In genomic region chr18:51655327-51655698, GRCh38 we compare ENCODE assay signal across 11 cellular contexts.
DNase-seq lines count a peak whose midpoint lies in the region; ATAC-seq and TF ChIP-seq lines count a peak whose summit lies in the region.
"Had no signal": no experiment of that assay in that cellular context is flagged by ENCODE, and none has a peak within 500 bp of the region (broad histone marks: within the 10 kb centered on the region; RNA-seq: fewer than 3 reads in every experiment).

No MANE protein-coding gene starts in this region.

- H3K36me3 ChIP-seq in OCI-LY7 (ENCODE audit: insufficient read depth, low read length), result no peaks in the 10 kb centered on the region
- H3K36me3 ChIP-seq: heart left ventricle had no signal

- no peak for TF ChIP-seq CTCF in OCI-LY7 (conservative IDR thresholded peaks at IDR 0.05; ENCODE audit: low read length)

- H2AFZ ChIP-seq in OCI-LY7 (ENCODE audit: low read length), result no peak overlapping the region

- no peak for DNase-seq in DMS153 treated with DMSO at 0.1 percent for 48 hours (lab: John Stamatoyannopoulos, UW; ENCODE audit: unreplicated experiment)
- no peak for DNase-seq in OCI-LY7 (ENCODE audit: low spot score)
- DNase-seq in T-cell, result no peak
- DNase-seq in NCI-H446 treated with DMSO at 0.1 percent for 48 hours (lab: John Stamatoyannopoulos, UW), result no peak
- DNase-seq: heart left ventricle had no signal

- peak; percentile 96 for ATAC-seq in GM18517 (IDR thresholded peaks at IDR 0.05; ENCODE audit: unreplicated experiment)
- peak; percentile 68 for ATAC-seq in GM21423 (IDR thresholded peaks at IDR 0.05; ENCODE audit: unreplicated experiment)
- peak; percentile 91 for ATAC-seq in HG03159 (IDR thresholded peaks at IDR 0.05; ENCODE audit: unreplicated experiment)
- ATAC-seq in activated T-helper 17 cell treated with anti-CD3 and anti-CD28 coated beads, Interleukin-2, amount 50 U/mL, for 72 hours (replicated peaks), result peak; percentile 82
- ATAC-seq in T-cell (replicated peaks in 1 of 4), result no peak
- ATAC-seq: heart left ventricle, Panc1 had no signal

- no peaks in the 10 kb centered on the region for H3K36me3 Mint-ChIP-seq in activated T-helper 17 cell treated with anti-CD3 and anti-CD28 coated beads, Interleukin-2, amount 50 U/mL, for 72 hours (ENCODE audit: low read depth)
- no peaks in the 10 kb centered on the region for H3K36me3 Mint-ChIP-seq in T-cell

- H3K79me2 ChIP-seq in OCI-LY7 (ENCODE audit: insufficient read depth, low read depth, low read length), result no peaks in the 10 kb centered on the region

- intact Hi-C loops in OCI-LY7 (cut with micrococcal nuclease; ENCODE audit: unreplicated experiment), result no loop called here

- no peaks in the 10 kb centered on the region for H3K4me1 Mint-ChIP-seq in activated T-helper 17 cell treated with anti-CD3 and anti-CD28 coated beads, Interleukin-2, amount 50 U/mL, for 72 hours
- no peaks in the 10 kb centered on the region for H3K4me1 Mint-ChIP-seq in T-cell
- H3K4me1 Mint-ChIP-seq: nephron had no signal

- H3K4me3 ChIP-seq in OCI-LY7 (ENCODE audit: low read depth, low read length, poor library complexity, severe bottlenecking), result no peak overlapping the region
- H3K4me3 ChIP-seq: heart left ventricle had no signal

- POLR2A ChIA-PET in OCI-LY7 (lab: Charles Lee), result interaction anchor here (0.7 kb wide), 1 partner anchor 550 kb away, joined by 4 read pairs; no protein-coding TSS in a partner anchor
- POLR2A ChIA-PET in T-cell (lab: Charles Lee), result no interaction called here

- H4K20me1 ChIP-seq in OCI-LY7 (ENCODE audit: insufficient read depth, low read length), result no peaks in the 10 kb centered on the region

- H3K9me3 Mint-ChIP-seq in activated T-helper 17 cell treated with anti-CD3 and anti-CD28 coated beads, Interleukin-2, amount 50 U/mL, for 72 hours, result no peaks in the 10 kb centered on the region
- H3K9me3 Mint-ChIP-seq in T-cell, result no peaks in the 10 kb centered on the region
- H3K9me3 Mint-ChIP-seq: nephron had no signal

- no peak overlapping the region for H3K27ac ChIP-seq in OCI-LY7 (ENCODE audit: low read depth, low read length, poor library complexity, severe bottlenecking)
- H3K27ac ChIP-seq: heart left ventricle had no signal

- H3K4me2 ChIP-seq in OCI-LY7 (ENCODE audit: low read length), result no peak overlapping the region

- BruUV-seq in OCI-LY7 (replicated peaks; lab: Mats Ljungman, UMichigan), result no TSS peak

- H3K9me2 ChIP-seq in OCI-LY7 (ENCODE audit: insufficient read depth, low read length), result no peaks in the 10 kb centered on the region

- H3K27ac Mint-ChIP-seq in activated T-helper 17 cell treated with anti-CD3 and anti-CD28 coated beads, Interleukin-2, amount 50 U/mL, for 72 hours, result no peak overlapping the region
- no peak overlapping the region for H3K27ac Mint-ChIP-seq in T-cell

- peaks cover 12% of the 10 kb centered on the region for H3K27me3 Mint-ChIP-seq in activated T-helper 17 cell treated with anti-CD3 and anti-CD28 coated beads, Interleukin-2, amount 50 U/mL, for 72 hours
- H3K27me3 Mint-ChIP-seq in T-cell, result peaks cover 17% of the 10 kb centered on the region in 2 donors

- H3K9me3 ChIP-seq in OCI-LY7 (ENCODE audit: low read length), result no peaks in the 10 kb centered on the region
- H3K9me3 ChIP-seq: heart left ventricle had no signal

- H3K4me1 ChIP-seq in OCI-LY7 (ENCODE audit: insufficient read depth, low read length, poor library complexity, severe bottlenecking), result no peaks in the 10 kb centered on the region
- H3K4me1 ChIP-seq: heart left ventricle had no signal

- no peak overlapping the region for H3K4me3 Mint-ChIP-seq in activated T-helper 17 cell treated with anti-CD3 and anti-CD28 coated beads, Interleukin-2, amount 50 U/mL, for 72 hours
- no peak overlapping the region for H3K4me3 Mint-ChIP-seq in T-cell
- H3K4me3 Mint-ChIP-seq: nephron had no signal

- CTCF ChIA-PET in OCI-LY7 (lab: Charles Lee; ENCODE audit: unreplicated experiment), result no interaction called here
- CTCF ChIA-PET in T-cell (lab: Charles Lee), result no interaction called here

Comparison
In these comparisons a context has a peak if more than half of its experiments do, and no peak if none do; other contexts are left out.
1. ATAC-seq: peak in GM18517 (single experiment), GM21423 (single experiment), HG03159 (single experiment) and activated T-helper 17 cell treated with anti-CD3 and anti-CD28 coated beads, Interleukin-2, amount 50 U/mL, for 72 hours (single experiment); none in T-cell (0 of 4).